16 cellular contexts compared by ENCODE assay signal in genomic region chr6:4503700-4504099, GRCh38.
DNase-seq lines count a peak whose midpoint lies in the region; ATAC-seq and TF ChIP-seq lines count a peak whose summit lies in the region.
"Had no signal": no experiment of that assay in that cellular context is flagged by ENCODE, and none has a peak within 500 bp of the region (broad histone marks: within the 10 kb centered on the region; RNA-seq: fewer than 3 reads in every experiment).

No MANE protein-coding gene starts in this region.

- ATAC-seq in GM23338 (peak; percentile 97), WTC11 (peak; percentile 94), GM19023 (IDR thresholded peaks at IDR 0.05; ENCODE audit: unreplicated experiment) (no peak)
- ATAC-seq: CD8-positive, alpha-beta T cell had no signal

- H3K36me3 Mint-ChIP-seq in GM23338 (ENCODE audit: low read depth) (peaks cover 34% of the 10 kb centered on the region), WTC11 (peaks cover 22% of the 10 kb centered on the region)
- H3K36me3 Mint-ChIP-seq: CD14-positive monocyte; CD8-positive, alpha-beta T cell; IgD-negative memory B cell had no signal

- 0 out of 2 replicates have a peak, but pooled peaks cover 5% of the 10 kb centered on the region for H3F3A ChIP-seq in GM23338 (replicated peaks; ENCODE audit: low read depth)

- H3K4me1 ChIP-seq in GM23338 (ENCODE audit: insufficient read depth) (peaks cover 24% of the 10 kb centered on the region), mesenchymal stem cell (ENCODE audit: control insufficient read depth, insufficient read depth, low read depth, low read length) (no peaks in the 10 kb centered on the region)

- DNase-seq in GM23338 (ENCODE audit: low spot score) (peak; percentile 35), WTC11 (ENCODE audit: low spot score) (no peak), iPS DF 4.7 (ENCODE audit: extremely low read depth, low spot score) (peak; percentile 87), mesenchymal stem cell (no peak), pons (ENCODE audit: low spot score) (no peak), NCI-H1048 (lab: John Stamatoyannopoulos, UW) (no peak)
- DNase-seq in stimulated activated CD4-positive, alpha-beta T cell treated with anti-CD3 and anti-CD28 coated beads, Interleukin-15, amount 100 ng/mL, for 24 hours: no peak
- DNase-seq: CD8-positive, alpha-beta T cell; COR-L47; DMS153; DND-41; GDM1 had no signal

- CTCF ChIA-PET in WTC11 (lab: Charles Lee): interaction anchor here (0.8 to 1.2 kb wide), 5 partner anchors 13 to 527 kb away, joined by 3 to 6 read pairs (median 3); no protein-coding TSS in a partner anchor

- H3K4ac ChIP-seq in mesenchymal stem cell (ENCODE audit: low read depth in 1 of 2, low read length in 2 of 2): no peak overlapping the region

- H3K9me3 Mint-ChIP-seq in GM23338 (peaks cover 22% of the 10 kb centered on the region; the same call in 2 of the 3 replicates), WTC11 (peaks cover 42% of the 10 kb centered on the region)
- H3K9me3 Mint-ChIP-seq: CD8-positive, alpha-beta T cell had no signal

- no peaks in the 10 kb centered on the region for H4K20me1 ChIP-seq in GM23338 (replicated peaks; ENCODE audit: insufficient read depth)

- H3K4me3 ChIP-seq in GM23338 (no peak overlapping the region), mesenchymal stem cell (ENCODE audit: insufficient read depth in 1 of 2, low read depth in 1 of 2, low read length in 2 of 2) (no peak overlapping the region)

- no peak overlapping the region for H3K18ac ChIP-seq in mesenchymal stem cell (ENCODE audit: low read depth in 1 of 2, low read length in 2 of 2)

- H3K4me2 ChIP-seq in GM23338 (peak overlapping the region; percentile 12), mesenchymal stem cell (ENCODE audit: low read length, poor library complexity, severe bottlenecking) (no peak overlapping the region)

- no peak overlapping the region for H2BK15ac ChIP-seq in mesenchymal stem cell (ENCODE audit: low read depth, poor library complexity, severe bottlenecking)

- H3K36me3 ChIP-seq in GM23338 (ENCODE audit: insufficient read depth) (no peaks in the 10 kb centered on the region), mesenchymal stem cell (ENCODE audit: control insufficient read depth in 1 of 2, insufficient read depth in 2 of 2, low read depth in 1 of 2, low read length in 2 of 2) (no peaks in the 10 kb centered on the region)

- no peaks in the 10 kb centered on the region for H3K79me1 ChIP-seq in mesenchymal stem cell (replicated peaks; ENCODE audit: low read length, poor library complexity, severe bottlenecking)

- H3K9me3 ChIP-seq in mesenchymal stem cell (ENCODE audit: control insufficient read depth, low read length): no peaks in the 10 kb centered on the region

- peak overlapping the region; percentile 7 for H4K8ac ChIP-seq in mesenchymal stem cell (ENCODE audit: low read length)

- POLR2A ChIA-PET in WTC11 (lab: Charles Lee): interaction anchor here (0.6 to 0.9 kb wide), 2 partner anchors 123 to 471 kb away, joined by 3 to 5 read pairs; no protein-coding TSS in a partner anchor

- H3K27me3 Mint-ChIP-seq in GM23338 (ENCODE audit: insufficient read depth, low read depth, poor library complexity) (peaks cover 2% of the 10 kb centered on the region), WTC11 (ENCODE audit: low read depth) (peaks cover 23% of the 10 kb centered on the region)

- 46% methylated on average over 5 of the region's 5 CpGs for WGBS in mesenchymal stem cell

- H3K4me1 Mint-ChIP-seq in GM23338 (peaks cover 39% of the 10 kb centered on the region), WTC11 (peaks cover 48% of the 10 kb centered on the region)
- H3K4me1 Mint-ChIP-seq: CD14-positive monocyte, IgD-negative memory B cell had no signal

- no peak overlapping the region for H2BK120ac ChIP-seq in mesenchymal stem cell (ENCODE audit: low read depth, low read length)

- no peak overlapping the region; the same call in 1 of the 2 replicates for H3K27ac ChIP-seq in GM23338 (ENCODE audit: low read depth)
- no peak overlapping the region for H3K27ac ChIP-seq in mesenchymal stem cell (ENCODE audit: low read length, poor library complexity, severe bottlenecking)
- H3K27ac ChIP-seq: 22Rv1 had no signal

- H2BK5ac ChIP-seq in mesenchymal stem cell (ENCODE audit: low read depth, low read length, poor library complexity, severe bottlenecking): no peak overlapping the region

- TF ChIP-seq CTCF in GM23338 (conservative IDR thresholded peaks at IDR 0.05; ENCODE audit: low read depth in 2 of 2) (no peak), WTC11 (IDR thresholded peaks at IDR 0.05) (no peak)

- H4K91ac ChIP-seq in mesenchymal stem cell (ENCODE audit: low read length): no peak overlapping the region

- H3K14ac ChIP-seq in mesenchymal stem cell (ENCODE audit: low read length in 2 of 2): no peak overlapping the region

- H3K4me3 Mint-ChIP-seq in GM23338 (peak overlapping the region; percentile 28; the same call in 1 of the 3 replicates), WTC11 (peak overlapping the region; percentile 25)
- H3K4me3 Mint-ChIP-seq: CD14-positive monocyte; CD8-positive, alpha-beta T cell; IgD-negative memory B cell had no signal

- no peak overlapping the region for H3K9ac ChIP-seq in mesenchymal stem cell (ENCODE audit: low read length)

- H2AK5ac ChIP-seq in mesenchymal stem cell (ENCODE audit: low read length, severe bottlenecking): no peak overlapping the region

- H2AFZ ChIP-seq in GM23338 (no peak overlapping the region), mesenchymal stem cell (ENCODE audit: low read depth, low read length) (no peak overlapping the region)

- H3K9me2 ChIP-seq in GM23338 (ENCODE audit: insufficient read depth): peaks cover 34% of the 10 kb centered on the region

- H3K27me3 ChIP-seq in GM23338 (ENCODE audit: insufficient read depth): no peaks in the 10 kb centered on the region
- no peaks in the 10 kb centered on the region for H3K27me3 ChIP-seq in mesenchymal stem cell (ENCODE audit: control insufficient read depth in 1 of 2, insufficient read depth in 1 of 2, low read length in 2 of 2)

- no peak overlapping the region for H2BK12ac ChIP-seq in mesenchymal stem cell (ENCODE audit: low read length in 2 of 2)

- H3K79me2 ChIP-seq in GM23338 (replicated peaks; ENCODE audit: insufficient read depth): no peaks in the 10 kb centered on the region

- no peak overlapping the region for H3K23ac ChIP-seq in mesenchymal stem cell (ENCODE audit: low read length in 2 of 2)

- H3K27ac Mint-ChIP-seq in GM23338 (peak overlapping the region; percentile 82), WTC11 (peak overlapping the region; percentile 93)
- H3K27ac Mint-ChIP-seq: CD14-positive monocyte; CD8-positive, alpha-beta T cell; IgD-negative memory B cell had no signal

TF ChIP-seq in GM23338, 12 proteins besides CTCF, POLR2A, EP300 and RAD21 (continues in another document):
- TF ChIP-seq ZNF331 (CRISPR knock-in tag; IDR thresholded peaks at IDR 0.05; ENCODE audit: low read depth) (no peak), EZH2phosphoT487 (IDR thresholded peaks at IDR 0.05; ENCODE audit: unreplicated experiment) (no peak), ZNF114 (CRISPR knock-in tag; IDR thresholded peaks at IDR 0.05) (peak; percentile 99; the same call in 1 of the 2 replicates)

TF ChIP-seq in WTC11, 78 proteins besides CTCF, POLR2A, EP300 and RAD21 (continues in another document):
- TF ChIP-seq ERG (CRISPR knock-in tag; IDR thresholded peaks at IDR 0.05) (peak; percentile 84; the same call in 1 of the 2 replicates), JUN (CRISPR knock-in tag; IDR thresholded peaks at IDR 0.05) (no peak), CREB1 (CRISPR knock-in tag; IDR thresholded peaks at IDR 0.05) (no peak), FOXP1 (CRISPR knock-in tag; IDR thresholded peaks at IDR 0.05; ENCODE audit: borderline replicate concordance) (no peak), ZSCAN18 (CRISPR knock-in tag; IDR thresholded peaks at IDR 0.05) (peak; percentile 93), ZBTB43 (CRISPR knock-in tag; IDR thresholded peaks at IDR 0.05) (0 out of 2 replicates have a peak, but pooled peaks have one; percentile 45), ZNF219 (CRISPR knock-in tag; IDR thresholded peaks at IDR 0.05; ENCODE audit: borderline replicate concordance) (no peak), PRRX2 (CRISPR knock-in tag; IDR thresholded peaks at IDR 0.05) (peak; percentile 72; the same call in 1 of the 2 replicates), ZNF671 (CRISPR knock-in tag; IDR thresholded peaks at IDR 0.05) (0 out of 2 replicates have a peak, but pooled peaks have one; percentile 17), ZBTB21 (CRISPR knock-in tag; IDR thresholded peaks at IDR 0.05; ENCODE audit: borderline replicate concordance) (no peak)

Comparison
In these comparisons a context has a peak if more than half of its experiments do, and no peak if none do; other contexts are left out.
1. DNase-seq: peak in GM23338 (single experiment) and iPS DF 4.7 (single experiment); none in WTC11 (single experiment), mesenchymal stem cell (single experiment), stimulated activated CD4-positive, alpha-beta T cell treated with anti-CD3 and anti-CD28 coated beads, Interleukin-15, amount 100 ng/mL, for 24 hours (single experiment), pons (single experiment) and NCI-H1048 (single experiment).